Comparison of ENCODE assay signal across 8 cellular contexts in the genomic region with DNA sequence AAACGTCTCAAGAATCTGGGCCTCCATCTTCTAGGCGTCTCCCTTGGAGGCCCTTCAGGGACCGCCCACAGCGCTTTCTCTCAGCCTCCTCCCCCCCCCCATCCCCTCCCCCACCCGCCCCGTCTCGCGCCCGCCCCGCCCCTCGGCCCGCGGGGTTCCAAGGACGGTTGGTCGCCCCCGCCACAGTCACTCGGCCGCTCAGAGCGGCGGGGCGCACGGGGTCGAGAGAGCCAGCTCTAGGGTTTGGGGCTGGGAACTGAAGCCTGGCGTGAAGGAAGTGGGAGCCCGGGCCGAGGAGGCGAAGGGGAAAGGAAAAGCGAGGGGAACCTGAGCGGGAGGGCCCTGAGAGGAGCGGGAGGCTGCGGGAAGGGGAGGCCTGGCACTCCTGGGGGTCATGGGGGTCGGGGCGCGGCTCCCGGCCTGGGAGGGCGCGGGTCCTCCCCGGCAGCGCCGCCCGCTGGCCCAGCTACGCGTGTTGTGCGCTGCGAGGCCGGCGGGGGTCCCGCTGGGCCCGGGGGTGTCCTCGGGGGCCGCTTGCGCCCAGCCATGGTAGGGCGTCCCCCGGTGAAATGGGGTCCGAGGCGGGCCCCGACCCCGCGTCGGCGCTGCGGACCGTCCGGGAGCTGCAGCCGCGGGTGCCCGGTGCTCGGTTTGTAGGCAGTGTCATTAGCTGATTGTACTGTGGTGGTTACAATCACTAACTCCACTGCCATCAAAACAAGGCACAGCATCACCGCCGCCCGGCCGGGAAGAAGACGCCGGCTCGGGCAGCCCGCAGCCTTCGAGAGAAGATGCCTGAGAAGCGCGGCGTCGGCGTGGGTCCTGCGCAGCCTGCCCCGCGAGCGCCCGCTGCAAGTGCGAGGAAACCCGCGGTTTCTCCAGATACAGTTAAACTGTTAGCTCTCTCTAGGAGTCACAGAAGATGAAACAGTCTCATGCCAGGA. TPM values are rescaled to one million over a fixed set of nuclear protein-coding genes. Genes with fewer than 3 reads are reported as not detected.
DNase-seq lines count a peak whose midpoint lies in the region; ATAC-seq lines count a peak whose summit lies in the region.

Gene BTG4, minus strand, starts transcription at position 91 of the 944 bp plus-strand sequence. CDS start 13,610 bp downstream, outside the sequence.

- peak within 1 kb of the TSS; percentile 44 for H3K4me3 ChIP-seq in skeletal muscle cell (ENCODE audit: low read depth, low read length)

- DNase-seq in Ammon's horn (ENCODE audit: low spot score) (peak; percentile 12), left ventricle myocardium superior (peak; percentile 35), skeletal muscle cell (ENCODE audit: low read depth) (no peak), MV-4-11 (lab: John Stamatoyannopoulos, UW) (no peak)
- peak; percentile 17 for DNase-seq in activated naive CD4-positive, alpha-beta T cell treated with Interleukin-2 at 50 U/mL for 16 hours

- intact Hi-C loops in left ventricle myocardium superior (cut with micrococcal nuclease): no loop called here

- ATAC-seq in HG02588 (IDR thresholded peaks at IDR 0.05; ENCODE audit: unreplicated experiment) (peak; percentile 65), left ventricle myocardium superior (no peak), HG03175 (IDR thresholded peaks at IDR 0.05; ENCODE audit: unreplicated experiment) (no peak), HG03457 (IDR thresholded peaks at IDR 0.05; ENCODE audit: unreplicated experiment) (no peak)

RNA-seq across cellular contexts. Expression of gene BTG4, which starts in this region (rescaled TPM):
- total RNA-seq in left ventricle myocardium superior: not detected

Comparison
In these comparisons a context has a peak if more than half of its experiments do, and no peak if none do; other contexts are left out.
1. Peak in DNase-seq in left ventricle myocardium superior; RNA of the gene not detected or under 1 TPM.
2. DNase-seq: peak in Ammon's horn (single experiment) and activated naive CD4-positive, alpha-beta T cell treated with Interleukin-2 at 50 U/mL for 16 hours (single experiment); none in skeletal muscle cell (single experiment) and MV-4-11 (single experiment).